In the genomic region with DNA sequence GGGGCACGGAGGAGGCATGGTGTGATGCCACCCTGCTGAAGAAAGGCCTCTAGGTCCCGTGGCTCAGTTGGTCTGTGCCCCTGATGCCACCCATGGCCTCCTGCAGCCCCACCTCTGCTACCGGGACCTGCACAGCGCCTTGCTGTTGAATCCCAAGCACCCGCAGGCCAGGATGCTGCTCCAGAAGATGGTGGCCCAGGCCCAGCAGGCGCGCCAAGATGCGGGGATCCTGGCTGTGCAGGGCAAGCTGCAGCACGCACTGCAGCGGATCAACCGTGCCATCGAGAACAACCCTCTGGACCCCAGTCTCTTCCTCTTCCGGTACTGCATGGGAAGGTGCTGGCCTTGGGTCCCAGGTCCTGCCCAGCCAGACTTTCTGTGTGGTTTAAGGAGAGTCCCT, we compare ENCODE assay signal across 32 cellular contexts. TPM values are rescaled to one million over a fixed set of nuclear protein-coding genes. Genes with fewer than 3 reads are reported as not detected.
"Had no signal": no experiment of that assay in that cellular context is flagged by ENCODE, and none has a peak within 500 bp of the region (broad histone marks: within the 10 kb centered on the region; RNA-seq: fewer than 3 reads in every experiment).

No MANE protein-coding gene starts in this region.

- DNase-seq: activated CD4-positive, alpha-beta T cell treated with anti-CD3 and anti-CD28 coated beads for 48 hours; activated CD4-positive, alpha-beta T cell treated with anti-CD3 and anti-CD28 coated beads, Interleukin-2, amount 50 U/mL, for 48 hours; activated CD8-positive, alpha-beta memory T cell treated with anti-CD3 and anti-CD28 coated beads for 24 hours; activated effector memory CD4-positive, alpha-beta T cell treated with Interleukin-2 at 50 U/mL for 16 hours; activated naive CD4-positive, alpha-beta T cell treated with Interleukin-2 at 50 U/mL for 16 hours; anterior cingulate cortex; body of pancreas; cerebellar nuclear complex; effector CD8-positive, alpha-beta T cell; erythroblast; head of caudate nucleus; immature natural killer cell; kidney glomerular epithelial cell; left ventricle myocardium inferior; ovary; right lobe of liver; stimulated activated CD4-positive, alpha-beta T cell treated with anti-CD3 and anti-CD28 coated beads, Interleukin-12 subunit alpha, Interleukin-12 subunit beta, amount 100 ng/mL, for 4 hours; stimulated activated CD4-positive, alpha-beta T cell treated with anti-CD3 and anti-CD28 coated beads, Interleukin-4, amount 100 ng/mL, for 1 hour; stimulated activated naive CD8-positive, alpha-beta T cell treated with anti-CD3 and anti-CD28 coated beads, Interleukin-15, Interleukin-2, amounts not matched to agents 100 U/mL and 50 U/mL, for 24 hours; T-helper 9 cell; testis had no signal

- H3K27me3 ChIP-seq: body of pancreas, colonic mucosa, ovary, right lobe of liver, testis, upper lobe of left lung, vagina had no signal

- H3K27ac ChIP-seq: body of pancreas, colonic mucosa, left ventricle myocardium inferior, neutrophil, ovary, right lobe of liver, testis, vagina, VCaP had no signal

- H3K4me3 ChIP-seq: body of pancreas, colonic mucosa, left ventricle myocardium inferior, lung, mucosa of descending colon, ovary, right lobe of liver, skin epidermis, testis, upper lobe of left lung, vagina had no signal

- H3K9me3 ChIP-seq: body of pancreas, colonic mucosa, left ventricle myocardium inferior, mucosa of descending colon, neutrophil, ovary, right lobe of liver, testis, upper lobe of left lung, vagina had no signal

- H3K4me1 ChIP-seq: body of pancreas, colonic mucosa, right lobe of liver had no signal

- H3K36me3 ChIP-seq: colonic mucosa, left ventricle myocardium inferior, neutrophil, ovary, right lobe of liver, upper lobe of left lung, vagina had no signal

- ATAC-seq: activated CD4-positive, CD25-positive, alpha-beta regulatory T cell treated with anti-CD3 and anti-CD28 coated beads, Interleukin-2, amount 50 U/mL, for 24 hours; body of pancreas; right lobe of liver; stimulated activated naive CD8-positive, alpha-beta T cell treated with anti-CD3 and anti-CD28 coated beads, Interleukin-15, Interleukin-2, amounts not matched to agents 100 U/mL and 50 U/mL, for 24 hours had no signal

RNA-seq across cellular contexts. Expression of a gene that starts 7.1 kb away (rescaled TPM):
- total RNA-seq: dermis microvascular lymphatic vessel endothelial cell, mesenteric fat pad had no signal

RNA-seq across cellular contexts. Expression of a gene that starts 16.2 kb away (rescaled TPM):
- total RNA-seq: dermis microvascular lymphatic vessel endothelial cell, left ventricle myocardium inferior, vagina had no signal
